In genomic region chr12:62472472-62472871, GRCh38 we compare ENCODE assay signal across 1 cellular context.
TF ChIP-seq lines count a peak whose summit lies in the region.

No MANE protein-coding gene starts in this region.

TF ChIP-seq in WTC11, 78 proteins besides CTCF, POLR2A, EP300 and RAD21 (continued from another document):
- TF ChIP-seq ZSCAN18 (CRISPR knock-in tag; IDR thresholded peaks at IDR 0.05) (no peak), USF1 (CRISPR knock-in tag; IDR thresholded peaks at IDR 0.05) (no peak), ZNF281 (CRISPR knock-in tag; IDR thresholded peaks at IDR 0.05) (no peak), ATF6 (CRISPR knock-in tag; IDR thresholded peaks at IDR 0.05) (no peak), ZNF219 (CRISPR knock-in tag; IDR thresholded peaks at IDR 0.05; ENCODE audit: borderline replicate concordance) (no peak)
